Comparison of ENCODE assay signal across 1 cellular context in genomic region chr17:79362086-79362995, GRCh38.
TF ChIP-seq lines count a peak whose summit lies in the region.

No MANE protein-coding gene starts in this region.

TF ChIP-seq in SK-N-SH treated with all-trans-retinoic acid at 6 μM for 48 hours, 23 proteins besides CTCF, POLR2A, EP300 and RAD21 (continued from another document):
- no peak for TF ChIP-seq TSHZ2 (CRISPR knock-in tag; IDR thresholded peaks at IDR 0.05)
